Comparison of ENCODE assay signal across 1 cellular context in genomic region chr17:45221081-45221996, GRCh38.
TF ChIP-seq lines count a peak whose summit lies in the region.

TSS of gene FMNL1 (plus strand) at chr17:45221885. CDS start at chr17:45222125, 240 bp downstream.

TF ChIP-seq in endothelial cell of umbilical vein, 7 proteins besides CTCF, POLR2A, EP300 and RAD21 (continued from another document):
- TF ChIP-seq FOS (IDR thresholded peaks at IDR 0.05; ENCODE audit: borderline replicate concordance, insufficient read depth, low read length): no peak
